Comparison of ENCODE assay signal across 1 cellular context in the genomic region with DNA sequence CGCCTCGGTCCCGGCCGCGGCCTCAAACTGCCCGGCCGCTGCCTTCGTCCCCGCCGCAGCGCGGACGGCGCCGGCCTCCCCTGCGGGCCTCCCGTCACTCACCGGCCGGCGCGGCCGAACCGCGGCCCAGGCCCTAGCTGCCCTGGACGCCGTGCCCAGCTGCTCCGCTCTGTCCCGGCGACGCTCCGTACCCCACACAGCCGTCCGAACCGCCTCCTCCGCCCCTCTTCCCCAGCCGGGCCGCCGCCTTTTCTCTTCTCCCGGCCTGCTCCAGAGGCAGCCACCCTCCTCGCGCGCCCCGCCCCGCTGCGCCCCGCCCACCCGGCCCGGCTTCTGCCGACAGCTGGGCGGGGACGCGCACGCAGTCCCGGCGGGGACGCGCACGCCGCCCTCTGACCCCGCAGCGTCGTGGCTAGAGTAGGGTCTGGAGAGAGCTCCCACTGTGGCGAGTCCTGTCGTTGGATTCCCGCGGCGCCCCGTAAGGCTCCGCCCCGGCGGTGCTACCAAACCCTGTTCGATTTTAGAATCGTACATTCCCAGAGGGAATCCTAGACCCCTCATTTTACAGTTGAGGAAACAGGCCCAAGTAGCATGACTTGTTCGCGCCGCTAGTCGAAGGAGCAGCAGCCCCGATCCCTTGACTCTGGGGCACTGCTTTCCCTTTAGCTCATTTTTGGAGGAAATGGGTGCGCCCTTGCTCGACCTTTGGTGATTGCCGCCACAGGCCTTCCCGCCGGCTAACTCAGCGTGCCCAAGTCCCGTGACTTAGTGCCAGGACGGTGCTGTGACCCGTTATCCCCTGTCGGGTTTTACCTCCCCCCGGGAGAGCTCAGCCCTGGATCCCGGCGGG.
A peak's percentile ranks its signal among the peaks of the same experiment; 100 is the strongest.
TF ChIP-seq lines count a peak whose summit lies in the region.

A gene with protein sequence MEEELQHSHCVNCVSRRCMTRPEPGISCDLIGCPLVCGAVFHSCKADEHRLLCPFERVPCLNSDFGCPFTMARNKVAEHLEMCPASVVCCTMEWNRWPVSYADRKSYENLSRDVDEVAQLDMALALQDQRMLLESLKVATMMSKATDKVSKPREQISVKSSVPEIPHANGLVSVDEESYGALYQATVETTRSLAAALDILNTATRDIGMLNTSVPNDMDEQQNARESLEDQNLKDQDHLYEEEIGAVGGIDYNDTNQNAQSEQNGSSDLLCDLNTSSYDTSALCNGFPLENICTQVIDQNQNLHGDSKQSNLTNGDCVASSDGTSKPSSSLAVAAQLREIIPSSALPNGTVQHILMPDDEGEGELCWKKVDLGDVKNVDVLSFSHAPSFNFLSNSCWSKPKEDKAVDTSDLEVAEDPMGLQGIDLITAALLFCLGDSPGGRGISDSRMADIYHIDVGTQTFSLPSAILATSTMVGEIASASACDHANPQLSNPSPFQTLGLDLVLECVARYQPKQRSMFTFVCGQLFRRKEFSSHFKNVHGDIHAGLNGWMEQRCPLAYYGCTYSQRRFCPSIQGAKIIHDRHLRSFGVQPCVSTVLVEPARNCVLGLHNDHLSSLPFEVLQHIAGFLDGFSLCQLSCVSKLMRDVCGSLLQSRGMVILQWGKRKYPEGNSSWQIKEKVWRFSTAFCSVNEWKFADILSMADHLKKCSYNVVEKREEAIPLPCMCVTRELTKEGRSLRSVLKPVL (minus strand): TSS at position 295 of the 850 bp plus-strand sequence. CDS start 8,390 bp downstream, outside the sequence.

TF ChIP-seq in K562, 482 proteins besides CTCF, POLR2A, EP300 and RAD21 (continued from another document and continues in another):
- TF ChIP-seq, protein P1, sequence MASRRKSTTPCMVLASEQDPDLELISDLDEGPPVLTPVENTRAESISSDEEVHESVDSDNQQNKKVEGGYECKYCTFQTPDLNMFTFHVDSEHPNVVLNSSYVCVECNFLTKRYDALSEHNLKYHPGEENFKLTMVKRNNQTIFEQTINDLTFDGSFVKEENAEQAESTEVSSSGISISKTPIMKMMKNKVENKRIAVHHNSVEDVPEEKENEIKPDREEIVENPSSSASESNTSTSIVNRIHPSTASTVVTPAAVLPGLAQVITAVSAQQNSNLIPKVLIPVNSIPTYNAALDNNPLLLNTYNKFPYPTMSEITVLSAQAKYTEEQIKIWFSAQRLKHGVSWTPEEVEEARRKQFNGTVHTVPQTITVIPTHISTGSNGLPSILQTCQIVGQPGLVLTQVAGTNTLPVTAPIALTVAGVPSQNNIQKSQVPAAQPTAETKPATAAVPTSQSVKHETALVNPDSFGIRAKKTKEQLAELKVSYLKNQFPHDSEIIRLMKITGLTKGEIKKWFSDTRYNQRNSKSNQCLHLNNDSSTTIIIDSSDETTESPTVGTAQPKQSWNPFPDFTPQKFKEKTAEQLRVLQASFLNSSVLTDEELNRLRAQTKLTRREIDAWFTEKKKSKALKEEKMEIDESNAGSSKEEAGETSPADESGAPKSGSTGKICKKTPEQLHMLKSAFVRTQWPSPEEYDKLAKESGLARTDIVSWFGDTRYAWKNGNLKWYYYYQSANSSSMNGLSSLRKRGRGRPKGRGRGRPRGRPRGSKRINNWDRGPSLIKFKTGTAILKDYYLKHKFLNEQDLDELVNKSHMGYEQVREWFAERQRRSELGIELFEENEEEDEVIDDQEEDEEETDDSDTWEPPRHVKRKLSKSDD (conservative IDR thresholded peaks at IDR 0.05; ENCODE audit: low read length) = no peak
- TF ChIP-seq HDGF (IDR thresholded peaks at IDR 0.05) (no peak), ZNF23 (CRISPR knock-in tag; IDR thresholded peaks at IDR 0.05) (no peak), MCM5 (IDR thresholded peaks at IDR 0.05; ENCODE audit: low read depth) (no peak), SIRT6 (IDR thresholded peaks at IDR 0.05; ENCODE audit: low read depth, low read length) (no peak), NCOA1 (IDR thresholded peaks at IDR 0.05; ENCODE audit: low read depth) (no peak), CHD4 (IDR thresholded peaks at IDR 0.05; ENCODE audit: insufficient read depth, insufficient replicate concordance, low read depth, low read length, poor library complexity, severe bottlenecking) (no peak), MEF2D (tag; conservative IDR thresholded peaks at IDR 0.05; ENCODE audit: low read depth) (peak; percentile 40; the same call in 1 of the 2 replicates), GTF2E2 (tag; IDR thresholded peaks at IDR 0.05) (peak; percentile 60; the same call in 1 of the 2 replicates), ELF2 (CRISPR knock-in tag; IDR thresholded peaks at IDR 0.05) (no peak), FOXK1 (CRISPR knock-in tag; IDR thresholded peaks at IDR 0.05; ENCODE audit: borderline replicate concordance) (peak; percentile 87; the same call in 1 of the 2 replicates), ZNF766 (CRISPR knock-in tag; conservative IDR thresholded peaks at IDR 0.05) (no peak; the same call in 1 of the 2 replicates), ZC3H4 (CRISPR knock-in tag; IDR thresholded peaks at IDR 0.05; ENCODE audit: borderline replicate concordance) (0 out of 2 replicates have a peak, but pooled peaks have one; percentile 81), MIER1 (IDR thresholded peaks at IDR 0.05; ENCODE audit: low read depth) (no peak), NONO (IDR thresholded peaks at IDR 0.05; ENCODE audit: low read depth in 2 of 2, low read length in 1 of 2) (peak; percentile 71 to 83; a peak in 2 of 4 replicates), ZFP1 (CRISPR knock-in tag; IDR thresholded peaks at IDR 0.05) (no peak), NR2F6 (CRISPR knock-in tag; IDR thresholded peaks at IDR 0.05) (no peak), ZNF589 (CRISPR knock-in tag; IDR thresholded peaks at IDR 0.05; ENCODE audit: low read depth) (no peak), DACH1 (IDR thresholded peaks at IDR 0.05; ENCODE audit: partially characterized antibody) (no peak), NFRKB (IDR thresholded peaks at IDR 0.05; ENCODE audit: low read depth) (peak; percentile 62; the same call in 1 of the 2 replicates), JUND (IDR thresholded peaks at IDR 0.05; ENCODE audit: borderline replicate concordance, low read depth, low read length) (peak; percentile 45; the same call in 1 of the 2 replicates), JUND (tag; IDR thresholded peaks at IDR 0.05; ENCODE audit: borderline replicate concordance, low read depth, low read length) (no peak; the same call in 2 of the 3 replicates), MYNN (IDR thresholded peaks at IDR 0.05) (no peak), MYNN (CRISPR knock-in tag; IDR thresholded peaks at IDR 0.05) (no peak), ILF3 (IDR thresholded peaks at IDR 0.05; ENCODE audit: borderline replicate concordance) (peak; percentile 66; the same call in 1 of the 2 replicates), MTA1 (IDR thresholded peaks at IDR 0.05; ENCODE audit: borderline replicate concordance) (no peak), HDAC2 (IDR thresholded peaks at IDR 0.05) (peak; percentile 44; the same call in 1 of the 2 replicates), RFX7 (CRISPR knock-in tag; IDR thresholded peaks at IDR 0.05) (no peak), OTX1 (CRISPR knock-in tag; IDR thresholded peaks at IDR 0.05) (peak; percentile 77; the same call in 1 of the 2 replicates), SMC3 (conservative IDR thresholded peaks at IDR 0.05; ENCODE audit: insufficient read depth, low read depth, low read length) (no peak)
- TF ChIP-seq, protein P2, sequence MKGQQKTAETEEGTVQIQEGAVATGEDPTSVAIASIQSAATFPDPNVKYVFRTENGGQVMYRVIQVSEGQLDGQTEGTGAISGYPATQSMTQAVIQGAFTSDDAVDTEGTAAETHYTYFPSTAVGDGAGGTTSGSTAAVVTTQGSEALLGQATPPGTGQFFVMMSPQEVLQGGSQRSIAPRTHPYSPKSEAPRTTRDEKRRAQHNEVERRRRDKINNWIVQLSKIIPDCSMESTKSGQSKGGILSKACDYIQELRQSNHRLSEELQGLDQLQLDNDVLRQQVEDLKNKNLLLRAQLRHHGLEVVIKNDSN (CRISPR knock-in tag; IDR thresholded peaks at IDR 0.05) = no peak
- TF ChIP-seq, protein P3, sequence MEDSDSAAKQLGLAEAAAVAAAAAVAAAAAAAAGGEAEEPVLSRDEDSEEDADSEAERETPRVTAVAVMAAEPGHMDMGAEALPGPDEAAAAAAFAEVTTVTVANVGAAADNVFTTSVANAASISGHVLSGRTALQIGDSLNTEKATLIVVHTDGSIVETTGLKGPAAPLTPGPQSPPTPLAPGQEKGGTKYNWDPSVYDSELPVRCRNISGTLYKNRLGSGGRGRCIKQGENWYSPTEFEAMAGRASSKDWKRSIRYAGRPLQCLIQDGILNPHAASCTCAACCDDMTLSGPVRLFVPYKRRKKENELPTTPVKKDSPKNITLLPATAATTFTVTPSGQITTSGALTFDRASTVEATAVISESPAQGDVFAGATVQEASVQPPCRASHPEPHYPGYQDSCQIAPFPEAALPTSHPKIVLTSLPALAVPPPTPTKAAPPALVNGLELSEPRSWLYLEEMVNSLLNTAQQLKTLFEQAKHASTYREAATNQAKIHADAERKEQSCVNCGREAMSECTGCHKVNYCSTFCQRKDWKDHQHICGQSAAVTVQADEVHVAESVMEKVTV (CRISPR knock-in tag; IDR thresholded peaks at IDR 0.05) = no peak
- TF ChIP-seq, protein P4, sequence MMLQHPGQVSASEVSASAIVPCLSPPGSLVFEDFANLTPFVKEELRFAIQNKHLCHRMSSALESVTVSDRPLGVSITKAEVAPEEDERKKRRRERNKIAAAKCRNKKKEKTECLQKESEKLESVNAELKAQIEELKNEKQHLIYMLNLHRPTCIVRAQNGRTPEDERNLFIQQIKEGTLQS (IDR thresholded peaks at IDR 0.05) = no peak
- TF ChIP-seq, protein P4 (CRISPR knock-in tag; conservative IDR thresholded peaks at IDR 0.05) = peak; percentile 72; the same call in 1 of the 2 replicates
- TF ChIP-seq, protein P5, sequence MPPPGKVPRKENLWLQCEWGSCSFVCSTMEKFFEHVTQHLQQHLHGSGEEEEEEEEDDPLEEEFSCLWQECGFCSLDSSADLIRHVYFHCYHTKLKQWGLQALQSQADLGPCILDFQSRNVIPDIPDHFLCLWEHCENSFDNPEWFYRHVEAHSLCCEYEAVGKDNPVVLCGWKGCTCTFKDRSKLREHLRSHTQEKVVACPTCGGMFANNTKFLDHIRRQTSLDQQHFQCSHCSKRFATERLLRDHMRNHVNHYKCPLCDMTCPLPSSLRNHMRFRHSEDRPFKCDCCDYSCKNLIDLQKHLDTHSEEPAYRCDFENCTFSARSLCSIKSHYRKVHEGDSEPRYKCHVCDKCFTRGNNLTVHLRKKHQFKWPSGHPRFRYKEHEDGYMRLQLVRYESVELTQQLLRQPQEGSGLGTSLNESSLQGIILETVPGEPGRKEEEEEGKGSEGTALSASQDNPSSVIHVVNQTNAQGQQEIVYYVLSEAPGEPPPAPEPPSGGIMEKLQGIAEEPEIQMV (tag; conservative IDR thresholded peaks at IDR 0.05; ENCODE audit: low read depth) = no peak
- TF ChIP-seq, protein P6, sequence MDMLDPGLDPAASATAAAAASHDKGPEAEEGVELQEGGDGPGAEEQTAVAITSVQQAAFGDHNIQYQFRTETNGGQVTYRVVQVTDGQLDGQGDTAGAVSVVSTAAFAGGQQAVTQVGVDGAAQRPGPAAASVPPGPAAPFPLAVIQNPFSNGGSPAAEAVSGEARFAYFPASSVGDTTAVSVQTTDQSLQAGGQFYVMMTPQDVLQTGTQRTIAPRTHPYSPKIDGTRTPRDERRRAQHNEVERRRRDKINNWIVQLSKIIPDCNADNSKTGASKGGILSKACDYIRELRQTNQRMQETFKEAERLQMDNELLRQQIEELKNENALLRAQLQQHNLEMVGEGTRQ (CRISPR knock-in tag; IDR thresholded peaks at IDR 0.05) = 0 out of 2 replicates have a peak, but pooled peaks have one; percentile 1
- TF ChIP-seq, protein P7, sequence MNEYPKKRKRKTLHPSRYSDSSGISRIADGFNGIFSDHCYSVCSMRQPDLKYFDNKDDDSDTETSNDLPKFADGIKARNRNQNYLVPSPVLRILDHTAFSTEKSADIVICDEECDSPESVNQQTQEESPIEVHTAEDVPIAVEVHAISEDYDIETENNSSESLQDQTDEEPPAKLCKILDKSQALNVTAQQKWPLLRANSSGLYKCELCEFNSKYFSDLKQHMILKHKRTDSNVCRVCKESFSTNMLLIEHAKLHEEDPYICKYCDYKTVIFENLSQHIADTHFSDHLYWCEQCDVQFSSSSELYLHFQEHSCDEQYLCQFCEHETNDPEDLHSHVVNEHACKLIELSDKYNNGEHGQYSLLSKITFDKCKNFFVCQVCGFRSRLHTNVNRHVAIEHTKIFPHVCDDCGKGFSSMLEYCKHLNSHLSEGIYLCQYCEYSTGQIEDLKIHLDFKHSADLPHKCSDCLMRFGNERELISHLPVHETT (CRISPR knock-in tag; conservative IDR thresholded peaks at IDR 0.05 in 1 of 2, IDR thresholded peaks at IDR 0.05 in 1 of 2) = peak in 1 of 2 experiments; percentile 86; a peak in 2 of 4 replicates
- TF ChIP-seq, protein P8, sequence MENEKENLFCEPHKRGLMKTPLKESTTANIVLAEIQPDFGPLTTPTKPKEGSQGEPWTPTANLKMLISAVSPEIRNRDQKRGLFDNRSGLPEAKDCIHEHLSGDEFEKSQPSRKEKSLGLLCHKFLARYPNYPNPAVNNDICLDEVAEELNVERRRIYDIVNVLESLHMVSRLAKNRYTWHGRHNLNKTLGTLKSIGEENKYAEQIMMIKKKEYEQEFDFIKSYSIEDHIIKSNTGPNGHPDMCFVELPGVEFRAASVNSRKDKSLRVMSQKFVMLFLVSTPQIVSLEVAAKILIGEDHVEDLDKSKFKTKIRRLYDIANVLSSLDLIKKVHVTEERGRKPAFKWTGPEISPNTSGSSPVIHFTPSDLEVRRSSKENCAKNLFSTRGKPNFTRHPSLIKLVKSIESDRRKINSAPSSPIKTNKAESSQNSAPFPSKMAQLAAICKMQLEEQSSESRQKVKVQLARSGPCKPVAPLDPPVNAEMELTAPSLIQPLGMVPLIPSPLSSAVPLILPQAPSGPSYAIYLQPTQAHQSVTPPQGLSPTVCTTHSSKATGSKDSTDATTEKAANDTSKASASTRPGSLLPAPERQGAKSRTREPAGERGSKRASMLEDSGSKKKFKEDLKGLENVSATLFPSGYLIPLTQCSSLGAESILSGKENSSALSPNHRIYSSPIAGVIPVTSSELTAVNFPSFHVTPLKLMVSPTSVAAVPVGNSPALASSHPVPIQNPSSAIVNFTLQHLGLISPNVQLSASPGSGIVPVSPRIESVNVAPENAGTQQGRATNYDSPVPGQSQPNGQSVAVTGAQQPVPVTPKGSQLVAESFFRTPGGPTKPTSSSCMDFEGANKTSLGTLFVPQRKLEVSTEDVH (IDR thresholded peaks at IDR 0.05; ENCODE audit: low read depth, partially characterized antibody) = peak; percentile 65
- TF ChIP-seq, protein P9, sequence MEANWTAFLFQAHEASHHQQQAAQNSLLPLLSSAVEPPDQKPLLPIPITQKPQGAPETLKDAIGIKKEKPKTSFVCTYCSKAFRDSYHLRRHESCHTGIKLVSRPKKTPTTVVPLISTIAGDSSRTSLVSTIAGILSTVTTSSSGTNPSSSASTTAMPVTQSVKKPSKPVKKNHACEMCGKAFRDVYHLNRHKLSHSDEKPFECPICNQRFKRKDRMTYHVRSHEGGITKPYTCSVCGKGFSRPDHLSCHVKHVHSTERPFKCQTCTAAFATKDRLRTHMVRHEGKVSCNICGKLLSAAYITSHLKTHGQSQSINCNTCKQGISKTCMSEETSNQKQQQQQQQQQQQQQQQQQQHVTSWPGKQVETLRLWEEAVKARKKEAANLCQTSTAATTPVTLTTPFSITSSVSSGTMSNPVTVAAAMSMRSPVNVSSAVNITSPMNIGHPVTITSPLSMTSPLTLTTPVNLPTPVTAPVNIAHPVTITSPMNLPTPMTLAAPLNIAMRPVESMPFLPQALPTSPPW (CRISPR knock-in tag; IDR thresholded peaks at IDR 0.05) = peak; percentile 90
- TF ChIP-seq, protein P10, sequence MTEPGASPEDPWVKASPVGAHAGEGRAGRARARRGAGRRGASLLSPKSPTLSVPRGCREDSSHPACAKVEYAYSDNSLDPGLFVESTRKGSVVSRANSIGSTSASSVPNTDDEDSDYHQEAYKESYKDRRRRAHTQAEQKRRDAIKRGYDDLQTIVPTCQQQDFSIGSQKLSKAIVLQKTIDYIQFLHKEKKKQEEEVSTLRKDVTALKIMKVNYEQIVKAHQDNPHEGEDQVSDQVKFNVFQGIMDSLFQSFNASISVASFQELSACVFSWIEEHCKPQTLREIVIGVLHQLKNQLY (CRISPR knock-in tag; conservative IDR thresholded peaks at IDR 0.05) = no peak
